In genomic region chr1:61299468-61299867, GRCh38 we compare ENCODE assay signal across 1 cellular context.
TF ChIP-seq lines count a peak whose summit lies in the region.

No MANE protein-coding gene starts in this region.

TF ChIP-seq in HepG2, 621 proteins besides CTCF, POLR2A, EP300 and RAD21 (continued from another document):
- TF ChIP-seq GATA4 (IDR thresholded peaks at IDR 0.05; ENCODE audit: borderline replicate concordance, low read depth) = peak; percentile 26; the same call in 1 of the 2 replicates
- TF ChIP-seq, protein P1, sequence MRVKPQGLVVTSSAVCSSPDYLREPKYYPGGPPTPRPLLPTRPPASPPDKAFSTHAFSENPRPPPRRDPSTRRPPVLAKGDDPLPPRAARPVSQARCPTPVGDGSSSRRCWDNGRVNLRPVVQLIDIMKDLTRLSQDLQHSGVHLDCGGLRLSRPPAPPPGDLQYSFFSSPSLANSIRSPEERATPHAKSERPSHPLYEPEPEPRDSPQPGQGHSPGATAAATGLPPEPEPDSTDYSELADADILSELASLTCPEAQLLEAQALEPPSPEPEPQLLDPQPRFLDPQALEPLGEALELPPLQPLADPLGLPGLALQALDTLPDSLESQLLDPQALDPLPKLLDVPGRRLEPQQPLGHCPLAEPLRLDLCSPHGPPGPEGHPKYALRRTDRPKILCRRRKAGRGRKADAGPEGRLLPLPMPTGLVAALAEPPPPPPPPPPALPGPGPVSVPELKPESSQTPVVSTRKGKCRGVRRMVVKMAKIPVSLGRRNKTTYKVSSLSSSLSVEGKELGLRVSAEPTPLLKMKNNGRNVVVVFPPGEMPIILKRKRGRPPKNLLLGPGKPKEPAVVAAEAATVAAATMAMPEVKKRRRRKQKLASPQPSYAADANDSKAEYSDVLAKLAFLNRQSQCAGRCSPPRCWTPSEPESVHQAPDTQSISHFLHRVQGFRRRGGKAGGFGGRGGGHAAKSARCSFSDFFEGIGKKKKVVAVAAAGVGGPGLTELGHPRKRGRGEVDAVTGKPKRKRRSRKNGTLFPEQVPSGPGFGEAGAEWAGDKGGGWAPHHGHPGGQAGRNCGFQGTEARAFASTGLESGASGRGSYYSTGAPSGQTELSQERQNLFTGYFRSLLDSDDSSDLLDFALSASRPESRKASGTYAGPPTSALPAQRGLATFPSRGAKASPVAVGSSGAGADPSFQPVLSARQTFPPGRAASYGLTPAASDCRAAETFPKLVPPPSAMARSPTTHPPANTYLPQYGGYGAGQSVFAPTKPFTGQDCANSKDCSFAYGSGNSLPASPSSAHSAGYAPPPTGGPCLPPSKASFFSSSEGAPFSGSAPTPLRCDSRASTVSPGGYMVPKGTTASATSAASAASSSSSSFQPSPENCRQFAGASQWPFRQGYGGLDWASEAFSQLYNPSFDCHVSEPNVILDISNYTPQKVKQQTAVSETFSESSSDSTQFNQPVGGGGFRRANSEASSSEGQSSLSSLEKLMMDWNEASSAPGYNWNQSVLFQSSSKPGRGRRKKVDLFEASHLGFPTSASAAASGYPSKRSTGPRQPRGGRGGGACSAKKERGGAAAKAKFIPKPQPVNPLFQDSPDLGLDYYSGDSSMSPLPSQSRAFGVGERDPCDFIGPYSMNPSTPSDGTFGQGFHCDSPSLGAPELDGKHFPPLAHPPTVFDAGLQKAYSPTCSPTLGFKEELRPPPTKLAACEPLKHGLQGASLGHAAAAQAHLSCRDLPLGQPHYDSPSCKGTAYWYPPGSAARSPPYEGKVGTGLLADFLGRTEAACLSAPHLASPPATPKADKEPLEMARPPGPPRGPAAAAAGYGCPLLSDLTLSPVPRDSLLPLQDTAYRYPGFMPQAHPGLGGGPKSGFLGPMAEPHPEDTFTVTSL (CRISPR knock-in tag; IDR thresholded peaks at IDR 0.05; ENCODE audit: borderline replicate concordance) = peak; percentile 61; the same call in 1 of the 2 replicates
- TF ChIP-seq ZBTB21 (CRISPR knock-in tag; IDR thresholded peaks at IDR 0.05) = no peak
- peak; percentile 28; the same call in 1 of the 2 replicates for TF ChIP-seq RXRB (CRISPR knock-in tag; IDR thresholded peaks at IDR 0.05; ENCODE audit: borderline replicate concordance)
- TF ChIP-seq SAP130 (CRISPR knock-in tag; IDR thresholded peaks at IDR 0.05; ENCODE audit: low read depth) = peak; percentile 50
- TF ChIP-seq GATAD2A (CRISPR knock-in tag; IDR thresholded peaks at IDR 0.05) = peak; percentile 93
- TF ChIP-seq SMYD3 (CRISPR knock-in tag; IDR thresholded peaks at IDR 0.05) = no peak
- peak; percentile 59; the same call in 1 of the 2 replicates for TF ChIP-seq KAT8 (CRISPR knock-in tag; IDR thresholded peaks at IDR 0.05)
- TF ChIP-seq KLF16 (CRISPR knock-in tag; IDR thresholded peaks at IDR 0.05) = peak in 1 of 2 experiments; percentile 41; a peak in 1 of 4 replicates
- TF ChIP-seq SOX13 (IDR thresholded peaks at IDR 0.05) = no peak
- peak in 1 of 2 experiments; percentile 87; a peak in 2 of 4 replicates for TF ChIP-seq SOX13 (CRISPR knock-in tag; conservative IDR thresholded peaks at IDR 0.05 in 1 of 2, IDR thresholded peaks at IDR 0.05 in 1 of 2)
- TF ChIP-seq ZMYM4 (CRISPR knock-in tag; IDR thresholded peaks at IDR 0.05) = peak; percentile 70; the same call in 1 of the 2 replicates
- TF ChIP-seq CHD2 (IDR thresholded peaks at IDR 0.05; ENCODE audit: low read depth, low read length) = no peak
- no peak for TF ChIP-seq ZNF782 (CRISPR knock-in tag; IDR thresholded peaks at IDR 0.05; ENCODE audit: borderline replicate concordance)
- peak; percentile 45; the same call in 1 of the 2 replicates for TF ChIP-seq ZNF124 (CRISPR knock-in tag; IDR thresholded peaks at IDR 0.05)
- no peak for TF ChIP-seq SALL2 (CRISPR knock-in tag; IDR thresholded peaks at IDR 0.05)
- TF ChIP-seq NCOA2 (CRISPR knock-in tag; IDR thresholded peaks at IDR 0.05) = peak; percentile 75
- peak; percentile 14 for TF ChIP-seq RBM22 (optimal IDR thresholded peaks at IDR 0.05; ENCODE audit: low read length)
- peak; percentile 89 for TF ChIP-seq ARID5B (CRISPR knock-in tag; IDR thresholded peaks at IDR 0.05)
- 0 out of 2 replicates have a peak, but pooled peaks have one; percentile 33 for TF ChIP-seq DPF2 (CRISPR knock-in tag; IDR thresholded peaks at IDR 0.05; ENCODE audit: borderline replicate concordance, low read depth)
- TF ChIP-seq THRA (CRISPR knock-in tag; IDR thresholded peaks at IDR 0.05; ENCODE audit: borderline replicate concordance) = peak; percentile 25; the same call in 1 of the 2 replicates
- TF ChIP-seq FOXJ3 (CRISPR knock-in tag; IDR thresholded peaks at IDR 0.05; ENCODE audit: borderline replicate concordance) = peak; percentile 32; the same call in 1 of the 2 replicates
- no peak for TF ChIP-seq SKI (IDR thresholded peaks at IDR 0.05; ENCODE audit: partially characterized antibody)
- TF ChIP-seq CEBPG (CRISPR knock-in tag; IDR thresholded peaks at IDR 0.05) = peak; percentile 40; the same call in 1 of the 2 replicates
- TF ChIP-seq ZNF615 (CRISPR knock-in tag; IDR thresholded peaks at IDR 0.05; ENCODE audit: borderline replicate concordance) = no peak
- TF ChIP-seq FOXA3 (CRISPR knock-in tag; IDR thresholded peaks at IDR 0.05) = peak; percentile 83
- peak; percentile 40; the same call in 1 of the 2 replicates for TF ChIP-seq ZNF644 (CRISPR knock-in tag; IDR thresholded peaks at IDR 0.05; ENCODE audit: low read depth)
- TF ChIP-seq MED1 (CRISPR knock-in tag; IDR thresholded peaks at IDR 0.05) = peak; percentile 40; the same call in 1 of the 2 replicates
- TF ChIP-seq RARA (CRISPR knock-in tag; IDR thresholded peaks at IDR 0.05) = peak; percentile 31; the same call in 1 of the 2 replicates
